Comparison of ENCODE assay signal across 8 cellular contexts in the genomic region with DNA sequence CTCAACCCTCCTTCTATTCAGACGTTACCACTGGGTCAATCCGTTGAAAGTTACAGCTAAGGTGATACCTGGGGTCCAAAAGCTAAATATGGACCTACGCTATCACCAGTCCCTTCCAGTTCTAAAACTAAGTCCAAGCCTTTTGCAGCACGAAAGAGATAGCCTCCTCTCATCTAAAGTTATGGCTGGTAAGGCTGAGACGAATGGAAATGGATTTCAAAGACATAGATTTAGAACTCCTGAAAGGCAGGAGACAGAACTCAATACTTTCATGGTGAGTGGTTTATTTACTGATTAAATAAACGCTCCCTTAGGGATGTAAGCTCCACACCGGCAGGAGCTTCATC. TPM values are rescaled to one million over a fixed set of nuclear protein-coding genes. Genes with fewer than 3 reads are reported as not detected.
A peak's percentile ranks its signal among the peaks of the same experiment; 100 is the strongest.
DNase-seq lines count a peak whose midpoint lies in the region; ATAC-seq and TF ChIP-seq lines count a peak whose summit lies in the region.

No MANE protein-coding gene starts in this region.

- H3K27ac ChIP-seq in left ventricle myocardium inferior (replicated peaks) (peak overlapping the region; percentile 99), brain microvascular endothelial cell (peak overlapping the region; percentile 75)

- H3K27ac Mint-ChIP-seq in mesothelial cell of epicardium = peak overlapping the region; percentile 96

- H3K9me3 Mint-ChIP-seq in mesothelial cell of epicardium = no peaks in the 10 kb centered on the region

- H3K4me3 ChIP-seq in left ventricle myocardium inferior (peak overlapping the region; percentile 98), brain microvascular endothelial cell (ENCODE audit: low read depth, low read length) (peak overlapping the region; percentile 88)

- in situ Hi-C loops in brain microvascular endothelial cell (cut with HindIII; ENCODE audit: low pct_ligation_motif_present, low sequenced_read_pairs) = no loop called here

- no peaks in the 10 kb centered on the region for H3K36me3 Mint-ChIP-seq in mesothelial cell of epicardium

- peaks cover 90% of the 10 kb centered on the region for H3K4me1 ChIP-seq in left ventricle myocardium inferior

- no peak for TF ChIP-seq CTCF in left ventricle myocardium inferior (IDR thresholded peaks at IDR 0.05; ENCODE audit: borderline replicate concordance)
- no peak for TF ChIP-seq CTCF in brain microvascular endothelial cell (IDR thresholded peaks at IDR 0.05; ENCODE audit: low read depth, low read length, missing control alignments)
- TF ChIP-seq CTCF in mesothelial cell of epicardium (IDR thresholded peaks at IDR 0.05; ENCODE audit: unreplicated experiment) = no peak

- peaks cover 35% of the 10 kb centered on the region for H3K4me1 Mint-ChIP-seq in mesothelial cell of epicardium

- intact Hi-C loops in left ventricle myocardium inferior (cut with micrococcal nuclease) = no loop called here
- intact Hi-C loops in left cardiac atrium (cut with DNase I) = no loop called here

- H3K9me3 ChIP-seq in left ventricle myocardium inferior (replicated peaks) = no peaks in the 10 kb centered on the region

- H3K36me3 ChIP-seq in left ventricle myocardium inferior = no peaks in the 10 kb centered on the region
- H3K36me3 ChIP-seq in brain microvascular endothelial cell (replicated peaks) = no peaks in the 10 kb centered on the region

- ATAC-seq in left cardiac atrium = no peak
- ATAC-seq in HG03354 (IDR thresholded peaks at IDR 0.05; ENCODE audit: poor library complexity, severe bottlenecking, unreplicated experiment) = no peak

- DNase-seq in left ventricle myocardium inferior (no peak), left cardiac atrium (no peak), brain microvascular endothelial cell (no peak), mesothelial cell of epicardium (ENCODE audit: low spot score in 2 of 2, unreplicated experiment in 2 of 2) (no peak), GDM1 (lab: John Stamatoyannopoulos, UW) (no peak), cortex of kidney (lab: John Stamatoyannopoulos, UW) (no peak)
- DNase-seq in activated CD8-positive, alpha-beta memory T cell treated with anti-CD3 and anti-CD28 coated beads, Interleukin-2, amount 50 U/mL, for 4 hours = no peak

- H3K27me3 ChIP-seq in left ventricle myocardium inferior (ENCODE audit: low read depth) (no peaks in the 10 kb centered on the region), brain microvascular endothelial cell (replicated peaks) (no peaks in the 10 kb centered on the region)

- H3K4me3 Mint-ChIP-seq in mesothelial cell of epicardium = peak overlapping the region; percentile 86

- no peaks in the 10 kb centered on the region for H3K27me3 Mint-ChIP-seq in mesothelial cell of epicardium (ENCODE audit: low read depth)

RNA-seq across cellular contexts. Expression of a gene that starts 0.8 kb away (rescaled TPM):
- total RNA-seq in left ventricle myocardium inferior (7.1 TPM), left cardiac atrium (10 to 100 TPM in 1 of 2 donors, 1 to 10 TPM in 1; 9.2 to 10.9 TPM), mesothelial cell of epicardium (36.4 to 39.2 TPM (median 37.5 TPM) in 3 replicates)
